ENCODE assay signal across 1 cellular context in the genomic region with DNA sequence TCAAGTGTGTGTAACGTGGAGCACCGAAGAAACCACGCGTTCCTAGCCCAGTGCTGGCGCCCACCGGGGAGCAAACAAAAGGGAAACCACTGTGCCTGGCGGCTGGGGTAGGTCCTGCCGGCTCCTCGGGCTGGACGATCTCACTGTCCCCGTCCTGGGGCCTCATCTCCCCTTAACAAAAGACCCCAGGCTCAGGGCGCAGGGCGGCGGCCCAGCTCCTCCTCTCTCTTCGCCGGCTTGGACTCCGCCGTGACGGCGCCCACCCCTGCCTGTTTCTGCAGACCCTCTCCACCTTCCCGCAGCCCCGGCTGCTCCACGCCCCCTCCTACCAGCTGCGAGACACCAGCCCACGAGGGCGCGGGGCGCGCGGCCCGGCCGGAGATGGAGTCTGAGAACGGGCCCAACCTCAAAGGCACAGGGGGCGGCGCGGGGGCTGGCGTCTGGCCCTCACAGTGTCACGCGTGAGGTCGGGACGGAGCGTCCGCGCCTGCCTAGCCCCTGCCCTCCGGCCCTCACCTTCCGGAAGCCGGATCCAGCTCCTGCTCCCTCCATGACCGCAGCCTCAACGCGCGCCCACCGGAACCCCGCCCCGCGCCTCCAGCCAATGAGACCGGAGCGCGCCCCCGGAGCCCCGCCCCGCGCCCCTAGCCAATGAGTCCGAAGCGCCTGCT.
TF ChIP-seq lines count a peak whose summit lies in the region.

A gene (minus strand): TSS at position 569 of the 671 bp plus-strand sequence. CDS start 17 bp downstream, at position 552.

TF ChIP-seq in HepG2, 621 proteins besides CTCF, POLR2A, EP300 and RAD21 (continued from another document and continues in another):
- TF ChIP-seq, protein P1, sequence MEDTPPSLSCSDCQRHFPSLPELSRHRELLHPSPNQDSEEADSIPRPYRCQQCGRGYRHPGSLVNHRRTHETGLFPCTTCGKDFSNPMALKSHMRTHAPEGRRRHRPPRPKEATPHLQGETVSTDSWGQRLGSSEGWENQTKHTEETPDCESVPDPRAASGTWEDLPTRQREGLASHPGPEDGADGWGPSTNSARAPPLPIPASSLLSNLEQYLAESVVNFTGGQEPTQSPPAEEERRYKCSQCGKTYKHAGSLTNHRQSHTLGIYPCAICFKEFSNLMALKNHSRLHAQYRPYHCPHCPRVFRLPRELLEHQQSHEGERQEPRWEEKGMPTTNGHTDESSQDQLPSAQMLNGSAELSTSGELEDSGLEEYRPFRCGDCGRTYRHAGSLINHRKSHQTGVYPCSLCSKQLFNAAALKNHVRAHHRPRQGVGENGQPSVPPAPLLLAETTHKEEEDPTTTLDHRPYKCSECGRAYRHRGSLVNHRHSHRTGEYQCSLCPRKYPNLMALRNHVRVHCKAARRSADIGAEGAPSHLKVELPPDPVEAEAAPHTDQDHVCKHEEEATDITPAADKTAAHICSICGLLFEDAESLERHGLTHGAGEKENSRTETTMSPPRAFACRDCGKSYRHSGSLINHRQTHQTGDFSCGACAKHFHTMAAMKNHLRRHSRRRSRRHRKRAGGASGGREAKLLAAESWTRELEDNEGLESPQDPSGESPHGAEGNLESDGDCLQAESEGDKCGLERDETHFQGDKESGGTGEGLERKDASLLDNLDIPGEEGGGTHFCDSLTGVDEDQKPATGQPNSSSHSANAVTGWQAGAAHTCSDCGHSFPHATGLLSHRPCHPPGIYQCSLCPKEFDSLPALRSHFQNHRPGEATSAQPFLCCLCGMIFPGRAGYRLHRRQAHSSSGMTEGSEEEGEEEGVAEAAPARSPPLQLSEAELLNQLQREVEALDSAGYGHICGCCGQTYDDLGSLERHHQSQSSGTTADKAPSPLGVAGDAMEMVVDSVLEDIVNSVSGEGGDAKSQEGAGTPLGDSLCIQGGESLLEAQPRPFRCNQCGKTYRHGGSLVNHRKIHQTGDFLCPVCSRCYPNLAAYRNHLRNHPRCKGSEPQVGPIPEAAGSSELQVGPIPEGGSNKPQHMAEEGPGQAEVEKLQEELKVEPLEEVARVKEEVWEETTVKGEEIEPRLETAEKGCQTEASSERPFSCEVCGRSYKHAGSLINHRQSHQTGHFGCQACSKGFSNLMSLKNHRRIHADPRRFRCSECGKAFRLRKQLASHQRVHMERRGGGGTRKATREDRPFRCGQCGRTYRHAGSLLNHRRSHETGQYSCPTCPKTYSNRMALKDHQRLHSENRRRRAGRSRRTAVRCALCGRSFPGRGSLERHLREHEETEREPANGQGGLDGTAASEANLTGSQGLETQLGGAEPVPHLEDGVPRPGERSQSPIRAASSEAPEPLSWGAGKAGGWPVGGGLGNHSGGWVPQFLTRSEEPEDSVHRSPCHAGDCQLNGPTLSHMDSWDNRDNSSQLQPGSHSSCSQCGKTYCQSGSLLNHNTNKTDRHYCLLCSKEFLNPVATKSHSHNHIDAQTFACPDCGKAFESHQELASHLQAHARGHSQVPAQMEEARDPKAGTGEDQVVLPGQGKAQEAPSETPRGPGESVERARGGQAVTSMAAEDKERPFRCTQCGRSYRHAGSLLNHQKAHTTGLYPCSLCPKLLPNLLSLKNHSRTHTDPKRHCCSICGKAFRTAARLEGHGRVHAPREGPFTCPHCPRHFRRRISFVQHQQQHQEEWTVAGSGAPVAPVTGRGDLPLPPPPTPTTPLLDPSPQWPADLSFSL (CRISPR knock-in tag; IDR thresholded peaks at IDR 0.05): no peak
- TF ChIP-seq, protein P2, sequence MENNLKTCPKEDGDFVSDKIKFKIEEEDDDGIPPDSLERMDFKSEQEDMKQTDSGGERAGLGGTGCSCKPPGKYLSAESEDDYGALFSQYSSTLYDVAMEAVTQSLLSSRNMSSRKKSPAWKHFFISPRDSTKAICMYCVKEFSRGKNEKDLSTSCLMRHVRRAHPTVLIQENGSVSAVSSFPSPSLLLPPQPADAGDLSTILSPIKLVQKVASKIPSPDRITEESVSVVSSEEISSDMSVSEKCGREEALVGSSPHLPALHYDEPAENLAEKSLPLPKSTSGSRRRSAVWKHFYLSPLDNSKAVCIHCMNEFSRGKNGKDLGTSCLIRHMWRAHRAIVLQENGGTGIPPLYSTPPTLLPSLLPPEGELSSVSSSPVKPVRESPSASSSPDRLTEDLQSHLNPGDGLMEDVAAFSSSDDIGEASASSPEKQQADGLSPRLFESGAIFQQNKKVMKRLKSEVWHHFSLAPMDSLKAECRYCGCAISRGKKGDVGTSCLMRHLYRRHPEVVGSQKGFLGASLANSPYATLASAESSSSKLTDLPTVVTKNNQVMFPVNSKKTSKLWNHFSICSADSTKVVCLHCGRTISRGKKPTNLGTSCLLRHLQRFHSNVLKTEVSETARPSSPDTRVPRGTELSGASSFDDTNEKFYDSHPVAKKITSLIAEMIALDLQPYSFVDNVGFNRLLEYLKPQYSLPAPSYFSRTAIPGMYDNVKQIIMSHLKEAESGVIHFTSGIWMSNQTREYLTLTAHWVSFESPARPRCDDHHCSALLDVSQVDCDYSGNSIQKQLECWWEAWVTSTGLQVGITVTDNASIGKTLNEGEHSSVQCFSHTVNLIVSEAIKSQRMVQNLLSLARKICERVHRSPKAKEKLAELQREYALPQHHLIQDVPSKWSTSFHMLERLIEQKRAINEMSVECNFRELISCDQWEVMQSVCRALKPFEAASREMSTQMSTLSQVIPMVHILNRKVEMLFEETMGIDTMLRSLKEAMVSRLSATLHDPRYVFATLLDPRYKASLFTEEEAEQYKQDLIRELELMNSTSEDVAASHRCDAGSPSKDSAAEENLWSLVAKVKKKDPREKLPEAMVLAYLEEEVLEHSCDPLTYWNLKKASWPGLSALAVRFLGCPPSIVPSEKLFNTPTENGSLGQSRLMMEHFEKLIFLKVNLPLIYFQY (CRISPR knock-in tag; IDR thresholded peaks at IDR 0.05; ENCODE audit: borderline replicate concordance): peak; percentile 52; the same call in 1 of the 2 replicates
- TF ChIP-seq FOXM1 (CRISPR knock-in tag; IDR thresholded peaks at IDR 0.05): no peak
- TF ChIP-seq ZZZ3 (CRISPR knock-in tag; IDR thresholded peaks at IDR 0.05; ENCODE audit: borderline replicate concordance): peak; percentile 83; the same call in 1 of the 2 replicates
- 0 out of 2 replicates have a peak, but pooled peaks have one; percentile 74 for TF ChIP-seq ZNF234 (CRISPR knock-in tag; conservative IDR thresholded peaks at IDR 0.05)
- TF ChIP-seq PHB2 (IDR thresholded peaks at IDR 0.05; ENCODE audit: partially characterized antibody): no peak
- TF ChIP-seq ZNF552 (CRISPR knock-in tag; IDR thresholded peaks at IDR 0.05; ENCODE audit: borderline replicate concordance): 0 out of 2 replicates have a peak, but pooled peaks have one; percentile 75
- TF ChIP-seq BCL6 (CRISPR knock-in tag; IDR thresholded peaks at IDR 0.05): peak; percentile 7; the same call in 1 of the 2 replicates
- TF ChIP-seq ZNF839 (CRISPR knock-in tag; IDR thresholded peaks at IDR 0.05; ENCODE audit: borderline replicate concordance): no peak
- no peak for TF ChIP-seq JARID2 (CRISPR knock-in tag; IDR thresholded peaks at IDR 0.05; ENCODE audit: insufficient replicate concordance)
- no peak for TF ChIP-seq SMAD1 (CRISPR knock-in tag; IDR thresholded peaks at IDR 0.05; ENCODE audit: borderline replicate concordance, low read depth)
- TF ChIP-seq ZNF256 (CRISPR knock-in tag; conservative IDR thresholded peaks at IDR 0.05): no peak; the same call in 1 of the 2 replicates
- no peak for TF ChIP-seq SIX1 (CRISPR knock-in tag; IDR thresholded peaks at IDR 0.05; ENCODE audit: borderline replicate concordance)
- TF ChIP-seq, protein P3, sequence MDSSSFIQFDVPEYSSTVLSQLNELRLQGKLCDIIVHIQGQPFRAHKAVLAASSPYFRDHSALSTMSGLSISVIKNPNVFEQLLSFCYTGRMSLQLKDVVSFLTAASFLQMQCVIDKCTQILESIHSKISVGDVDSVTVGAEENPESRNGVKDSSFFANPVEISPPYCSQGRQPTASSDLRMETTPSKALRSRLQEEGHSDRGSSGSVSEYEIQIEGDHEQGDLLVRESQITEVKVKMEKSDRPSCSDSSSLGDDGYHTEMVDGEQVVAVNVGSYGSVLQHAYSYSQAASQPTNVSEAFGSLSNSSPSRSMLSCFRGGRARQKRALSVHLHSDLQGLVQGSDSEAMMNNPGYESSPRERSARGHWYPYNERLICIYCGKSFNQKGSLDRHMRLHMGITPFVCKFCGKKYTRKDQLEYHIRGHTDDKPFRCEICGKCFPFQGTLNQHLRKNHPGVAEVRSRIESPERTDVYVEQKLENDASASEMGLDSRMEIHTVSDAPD (CRISPR knock-in tag; IDR thresholded peaks at IDR 0.05): no peak; the same call in 1 of the 2 replicates
- no peak for TF ChIP-seq U2AF1 (optimal IDR thresholded peaks at IDR 0.05; ENCODE audit: low read depth, low read length)
- TF ChIP-seq STAG1 (CRISPR knock-in tag; IDR thresholded peaks at IDR 0.05): no peak
- TF ChIP-seq PHF21A (CRISPR knock-in tag; IDR thresholded peaks at IDR 0.05): 0 out of 2 replicates have a peak, but pooled peaks have one; percentile 13
- TF ChIP-seq TEAD2 (CRISPR knock-in tag; IDR thresholded peaks at IDR 0.05): no peak
- TF ChIP-seq NR3C1 (CRISPR knock-in tag; IDR thresholded peaks at IDR 0.05): no peak
- no peak for TF ChIP-seq TBL1XR1 (IDR thresholded peaks at IDR 0.05; ENCODE audit: borderline replicate concordance, low read length, partially characterized antibody)
- peak; percentile 50 for TF ChIP-seq ZBTB8A (CRISPR knock-in tag; IDR thresholded peaks at IDR 0.05; ENCODE audit: borderline replicate concordance, low read depth)
- TF ChIP-seq, protein P4, sequence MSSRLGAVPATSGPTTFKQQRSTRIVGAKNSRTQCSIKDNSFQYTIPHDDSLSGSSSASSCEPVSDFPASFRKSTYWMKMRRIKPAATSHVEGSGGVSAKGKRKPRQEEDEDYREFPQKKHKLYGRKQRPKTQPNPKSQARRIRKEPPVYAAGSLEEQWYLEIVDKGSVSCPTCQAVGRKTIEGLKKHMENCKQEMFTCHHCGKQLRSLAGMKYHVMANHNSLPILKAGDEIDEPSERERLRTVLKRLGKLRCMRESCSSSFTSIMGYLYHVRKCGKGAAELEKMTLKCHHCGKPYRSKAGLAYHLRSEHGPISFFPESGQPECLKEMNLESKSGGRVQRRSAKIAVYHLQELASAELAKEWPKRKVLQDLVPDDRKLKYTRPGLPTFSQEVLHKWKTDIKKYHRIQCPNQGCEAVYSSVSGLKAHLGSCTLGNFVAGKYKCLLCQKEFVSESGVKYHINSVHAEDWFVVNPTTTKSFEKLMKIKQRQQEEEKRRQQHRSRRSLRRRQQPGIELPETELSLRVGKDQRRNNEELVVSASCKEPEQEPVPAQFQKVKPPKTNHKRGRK (CRISPR knock-in tag; IDR thresholded peaks at IDR 0.05): no peak
- TF ChIP-seq ZNF546 (CRISPR knock-in tag; conservative IDR thresholded peaks at IDR 0.05): no peak
- TF ChIP-seq, protein P5, sequence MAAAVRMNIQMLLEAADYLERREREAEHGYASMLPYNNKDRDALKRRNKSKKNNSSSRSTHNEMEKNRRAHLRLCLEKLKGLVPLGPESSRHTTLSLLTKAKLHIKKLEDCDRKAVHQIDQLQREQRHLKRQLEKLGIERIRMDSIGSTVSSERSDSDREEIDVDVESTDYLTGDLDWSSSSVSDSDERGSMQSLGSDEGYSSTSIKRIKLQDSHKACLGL (CRISPR knock-in tag; IDR thresholded peaks at IDR 0.05): peak; percentile 83
- TF ChIP-seq SOX13 (IDR thresholded peaks at IDR 0.05): no peak
- peak in 1 of 2 experiments; percentile 29; a peak in 1 of 4 replicates for TF ChIP-seq SOX13 (CRISPR knock-in tag; conservative IDR thresholded peaks at IDR 0.05 in 1 of 2, IDR thresholded peaks at IDR 0.05 in 1 of 2)
- TF ChIP-seq MATR3 (CRISPR knock-in tag; IDR thresholded peaks at IDR 0.05): no peak
- no peak; the same call in 1 of the 2 replicates for TF ChIP-seq RXRB (CRISPR knock-in tag; IDR thresholded peaks at IDR 0.05; ENCODE audit: borderline replicate concordance)
- TF ChIP-seq, protein P6, sequence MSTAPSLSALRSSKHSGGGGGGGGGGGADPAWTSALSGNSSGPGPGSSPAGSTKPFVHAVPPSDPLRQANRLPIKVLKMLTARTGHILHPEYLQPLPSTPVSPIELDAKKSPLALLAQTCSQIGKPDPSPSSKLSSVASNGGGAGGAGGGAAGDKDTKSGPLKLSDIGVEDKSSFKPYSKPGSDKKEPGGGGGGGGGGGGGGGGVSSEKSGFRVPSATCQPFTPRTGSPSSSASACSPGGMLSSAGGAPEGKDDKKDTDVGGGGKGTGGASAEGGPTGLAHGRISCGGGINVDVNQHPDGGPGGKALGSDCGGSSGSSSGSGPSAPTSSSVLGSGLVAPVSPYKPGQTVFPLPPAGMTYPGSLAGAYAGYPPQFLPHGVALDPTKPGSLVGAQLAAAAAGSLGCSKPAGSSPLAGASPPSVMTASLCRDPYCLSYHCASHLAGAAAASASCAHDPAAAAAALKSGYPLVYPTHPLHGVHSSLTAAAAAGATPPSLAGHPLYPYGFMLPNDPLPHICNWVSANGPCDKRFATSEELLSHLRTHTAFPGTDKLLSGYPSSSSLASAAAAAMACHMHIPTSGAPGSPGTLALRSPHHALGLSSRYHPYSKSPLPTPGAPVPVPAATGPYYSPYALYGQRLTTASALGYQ (CRISPR knock-in tag; IDR thresholded peaks at IDR 0.05): peak; percentile 54; the same call in 1 of the 2 replicates
- no peak for TF ChIP-seq SKI (IDR thresholded peaks at IDR 0.05; ENCODE audit: partially characterized antibody)
- TF ChIP-seq ZNF34 (CRISPR knock-in tag; IDR thresholded peaks at IDR 0.05; ENCODE audit: borderline replicate concordance): peak; percentile 73; the same call in 1 of the 2 replicates
- no peak for TF ChIP-seq ELF1 (CRISPR knock-in tag; IDR thresholded peaks at IDR 0.05)
- no peak; the same call in 1 of the 2 replicates for TF ChIP-seq ISX (CRISPR knock-in tag; conservative IDR thresholded peaks at IDR 0.05)
- TF ChIP-seq, protein P7, sequence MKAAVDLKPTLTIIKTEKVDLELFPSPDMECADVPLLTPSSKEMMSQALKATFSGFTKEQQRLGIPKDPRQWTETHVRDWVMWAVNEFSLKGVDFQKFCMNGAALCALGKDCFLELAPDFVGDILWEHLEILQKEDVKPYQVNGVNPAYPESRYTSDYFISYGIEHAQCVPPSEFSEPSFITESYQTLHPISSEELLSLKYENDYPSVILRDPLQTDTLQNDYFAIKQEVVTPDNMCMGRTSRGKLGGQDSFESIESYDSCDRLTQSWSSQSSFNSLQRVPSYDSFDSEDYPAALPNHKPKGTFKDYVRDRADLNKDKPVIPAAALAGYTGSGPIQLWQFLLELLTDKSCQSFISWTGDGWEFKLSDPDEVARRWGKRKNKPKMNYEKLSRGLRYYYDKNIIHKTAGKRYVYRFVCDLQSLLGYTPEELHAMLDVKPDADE (CRISPR knock-in tag; IDR thresholded peaks at IDR 0.05): 0 out of 2 replicates have a peak, but pooled peaks have one; percentile 63
- no peak for TF ChIP-seq FOSL1 (CRISPR knock-in tag; IDR thresholded peaks at IDR 0.05; ENCODE audit: borderline replicate concordance)
- TF ChIP-seq, protein P8, sequence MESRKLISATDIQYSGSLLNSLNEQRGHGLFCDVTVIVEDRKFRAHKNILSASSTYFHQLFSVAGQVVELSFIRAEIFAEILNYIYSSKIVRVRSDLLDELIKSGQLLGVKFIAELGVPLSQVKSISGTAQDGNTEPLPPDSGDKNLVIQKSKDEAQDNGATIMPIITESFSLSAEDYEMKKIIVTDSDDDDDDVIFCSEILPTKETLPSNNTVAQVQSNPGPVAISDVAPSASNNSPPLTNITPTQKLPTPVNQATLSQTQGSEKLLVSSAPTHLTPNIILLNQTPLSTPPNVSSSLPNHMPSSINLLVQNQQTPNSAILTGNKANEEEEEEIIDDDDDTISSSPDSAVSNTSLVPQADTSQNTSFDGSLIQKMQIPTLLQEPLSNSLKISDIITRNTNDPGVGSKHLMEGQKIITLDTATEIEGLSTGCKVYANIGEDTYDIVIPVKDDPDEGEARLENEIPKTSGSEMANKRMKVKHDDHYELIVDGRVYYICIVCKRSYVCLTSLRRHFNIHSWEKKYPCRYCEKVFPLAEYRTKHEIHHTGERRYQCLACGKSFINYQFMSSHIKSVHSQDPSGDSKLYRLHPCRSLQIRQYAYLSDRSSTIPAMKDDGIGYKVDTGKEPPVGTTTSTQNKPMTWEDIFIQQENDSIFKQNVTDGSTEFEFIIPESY (CRISPR knock-in tag; IDR thresholded peaks at IDR 0.05): no peak
- no peak for TF ChIP-seq LCORL (IDR thresholded peaks at IDR 0.05)
- peak; percentile 55 for TF ChIP-seq LCORL (CRISPR knock-in tag; IDR thresholded peaks at IDR 0.05)
- TF ChIP-seq ZNF460 (CRISPR knock-in tag; IDR thresholded peaks at IDR 0.05; ENCODE audit: borderline replicate concordance): no peak
